10 cellular contexts compared by ENCODE assay signal in genomic region chr9:95336281-95336680, GRCh38. TPM values are rescaled to one million over a fixed set of nuclear protein-coding genes. Genes with fewer than 3 reads are reported as not detected.
DNase-seq lines count a peak whose midpoint lies in the region; ATAC-seq, FAIRE-seq and TF ChIP-seq lines count a peak whose summit lies in the region.
"Had no signal": no experiment of that assay in that cellular context is flagged by ENCODE, and none has a peak within 500 bp of the region (broad histone marks: within the 10 kb centered on the region; RNA-seq: fewer than 3 reads in every experiment).

No MANE protein-coding gene starts in this region.

- no peaks in the 10 kb centered on the region for H3K9me3 ChIP-seq in liver (ENCODE audit: control insufficient read depth in 4 of 4, low read length in 3 of 4)

- in situ Hi-C loops in GM13977 (cut with MboI; ENCODE audit: low pct_unique_long_range_greater_than_20kb, low sequenced_read_pairs, unreplicated experiment) = no loop called here

- no peak for FAIRE-seq in RCC 7860 (lab: Jason Lieb, UNC)

- no peak for ATAC-seq in GM21447 (IDR thresholded peaks at IDR 0.05; ENCODE audit: unreplicated experiment)

- H3K27me3 ChIP-seq in liver (ENCODE audit: control insufficient read depth in 4 of 4, insufficient read depth in 4 of 4, low read length in 3 of 4) = no peaks in the 10 kb centered on the region

- TF ChIP-seq RAD21 in liver (IDR thresholded peaks at IDR 0.05) = peak; percentile 80 to 83

- no peak overlapping the region for H3K9ac ChIP-seq in liver (ENCODE audit: low read depth in 1 of 2, low read length in 2 of 2)

- DNase-seq in AG10803 (ENCODE audit: low read depth) = no peak
- DNase-seq in GM13977 (ENCODE audit: low spot score) = no peak
- peak; percentile 40 for DNase-seq in activated naive CD4-positive, alpha-beta T cell treated with anti-CD3 and anti-CD28 coated beads, Interleukin-2, amount 50 U/mL, for 16 hours
- DNase-seq in RCC 7860 (ENCODE audit: low spot score) = no peak
- no peak for DNase-seq in NCI-H1417 (lab: John Stamatoyannopoulos, UW)
- DNase-seq in NCI-H1105 (lab: John Stamatoyannopoulos, UW) = no peak
- DNase-seq: aorta, naive B cell had no signal

- 53% methylated on average over 3 of the region's 3 CpGs for WGBS in liver

- H3K27ac ChIP-seq in liver (ENCODE audit: low read depth in 1 of 2, low read length in 2 of 2) = no peak overlapping the region

- no peak overlapping the region for H3K4me3 ChIP-seq in AG10803 (ENCODE audit: low read length)
- no peak overlapping the region for H3K4me3 ChIP-seq in liver (ENCODE audit: low read depth in 1 of 3, low read length in 3 of 3)

- TF ChIP-seq CTCF in AG10803 (conservative IDR thresholded peaks at IDR 0.05; ENCODE audit: low read length) (peak; percentile 54), GM13977 (IDR thresholded peaks at IDR 0.05; ENCODE audit: extremely low read depth, insufficient read depth, missing control alignments) (peak; percentile 48), liver (IDR thresholded peaks at IDR 0.05; ENCODE audit: low read depth, low read length, missing input control) (peak; percentile 71)

- no peaks in the 10 kb centered on the region for H3K36me3 ChIP-seq in liver (ENCODE audit: control insufficient read depth in 4 of 4, insufficient read depth in 3 of 4, low read depth in 1 of 4, low read length in 3 of 4)

- H3K4me1 ChIP-seq in liver (ENCODE audit: control insufficient read depth in 4 of 4, insufficient read depth in 4 of 4, low read length in 3 of 4) = no peaks in the 10 kb centered on the region

TF ChIP-seq in liver, 16 proteins besides CTCF, POLR2A, EP300 and RAD21:
- TF ChIP-seq EGR1 (IDR thresholded peaks at IDR 0.05; ENCODE audit: low read depth in 2 of 2) = no peak
- no peak for TF ChIP-seq HNF4G (IDR thresholded peaks at IDR 0.05)
- TF ChIP-seq ZBTB33 (IDR thresholded peaks at IDR 0.05) = no peak
- no peak for TF ChIP-seq TAF1 (conservative IDR thresholded peaks at IDR 0.05)
- TF ChIP-seq FOXA1 (IDR thresholded peaks at IDR 0.05) = no peak
- no peak for TF ChIP-seq ATF3 (IDR thresholded peaks at IDR 0.05)

RNA-seq across cellular contexts. Expression of gene FANCC, which starts 18.8 kb away (rescaled TPM):
- 10 to 100 TPM in 1 of 2 donors, 1 to 10 TPM in 1; 8.3 to 32.4 TPM for total RNA-seq in liver
- polyA plus RNA-seq in liver = 10 to 100 TPM in 1 of 2 donors, 1 to 10 TPM in 1; 9.3 to 13.7 TPM
